Comparison of ENCODE assay signal across 10 cellular contexts in genomic region chr1:10451286-10451685, GRCh38. TPM values are rescaled to one million over a fixed set of nuclear protein-coding genes. Genes with fewer than 3 reads are reported as not detected.
DNase-seq lines count a peak whose midpoint lies in the region; ATAC-seq and TF ChIP-seq lines count a peak whose summit lies in the region.
"Had no signal": no experiment of that assay in that cellular context is flagged by ENCODE, and none has a peak within 500 bp of the region (broad histone marks: within the 10 kb centered on the region; RNA-seq: fewer than 3 reads in every experiment).

No MANE protein-coding gene starts in this region.

- no peak for TF ChIP-seq CTCF in AG04449 (IDR thresholded peaks at IDR 0.05; ENCODE audit: insufficient read depth, low read length, missing control alignments)
- no peak for TF ChIP-seq CTCF in cardiac fibroblast (IDR thresholded peaks at IDR 0.05; ENCODE audit: low read depth, low read length)
- no peak for TF ChIP-seq CTCF in omental fat pad (IDR thresholded peaks at IDR 0.05)

- no peaks in the 10 kb centered on the region for H3K27me3 ChIP-seq in HAP-1 (ENCODE audit: low read depth)

- H3K9me3 ChIP-seq in HAP-1, result no peaks in the 10 kb centered on the region

- no peak for ATAC-seq in omental fat pad (ENCODE audit: low FRiP score)
- no peak for ATAC-seq in GM21619 (IDR thresholded peaks at IDR 0.05; ENCODE audit: unreplicated experiment)
- ATAC-seq: T-helper 17 cell had no signal

- CTCF ChIA-PET in AG04449 (lab: Yijun Ruan, JAX), result interaction anchor here (1.0 to 4.7 kb wide), 4 partner anchors 9 to 42 kb away, joined by 3 to 28 read pairs (median 18); partner anchors contain the start of gene CENPS

- DNase-seq in AG04449 (ENCODE audit: low read depth, low spot score) (no peak), HAP-1 (ENCODE audit: low spot score in 2 of 2) (peak; percentile 39), cardiac fibroblast (ENCODE audit: low read depth in 2 of 2) (peak; percentile 18 to 40), iPS-NIHi7 (ENCODE audit: extremely low spot score) (peak; percentile 33), pons (ENCODE audit: low spot score) (no peak), omental fat pad (ENCODE audit: low spot score) (no peak), midbrain (lab: John Stamatoyannopoulos, UW) (no peak)
- DNase-seq: NCI-H2029, T-helper 17 cell had no signal

- POLR2A ChIA-PET in AG04449 (lab: Yijun Ruan, JAX), result interaction anchor here (0.7 to 1.3 kb wide), 3 partner anchors 21 to 217 kb away, joined by 3 to 5 read pairs (median 5); partner anchors contain the start of genes CENPS and PGD

- H3K36me3 ChIP-seq in HAP-1 (replicated peaks), result no peaks in the 10 kb centered on the region

- peak overlapping the region; percentile 42 for H3K4me3 ChIP-seq in AG04449 (ENCODE audit: low read depth, low read length)
- H3K4me3 ChIP-seq in HAP-1, result no peak overlapping the region
- peak overlapping the region in 1 of 2 donors; percentile 0 for H3K4me3 ChIP-seq in cardiac fibroblast (replicated peaks in 1 of 2; ENCODE audit: low read depth in 2 of 2, low read length in 2 of 2)

- H3K4me1 ChIP-seq in HAP-1, result peaks cover 9% of the 10 kb centered on the region

- in situ Hi-C loops in HAP-1 (cut with MboI; ENCODE audit: low sequenced_read_pairs), result no loop called here

RNA-seq across cellular contexts. Expression of gene CORT, which starts 1.5 kb away (rescaled TPM):
- total RNA-seq in omental fat pad, result 1 to 10 TPM in 1 of 4 donors, not detected in 3; 1.7 TPM

RNA-seq across cellular contexts. Expression of gene DFFA, which starts 21.0 kb away (rescaled TPM):
- total RNA-seq in omental fat pad, result 10 to 100 TPM; 17.8 to 27.2 (median 21.6) TPM

RNA-seq across cellular contexts. Expression of gene CENPS, which starts 21.1 kb away (rescaled TPM):
- 1 to 10 TPM; 3.5 to 5.4 (median 4.3) TPM for total RNA-seq in omental fat pad

RNA-seq across cellular contexts. Expression of gene PEX14, which starts 23.5 kb away (rescaled TPM):
- 10 to 100 TPM; 10.6 to 19.6 (median 13.9) TPM for total RNA-seq in omental fat pad

RNA-seq across cellular contexts. Expression of gene PGD, which starts 52.4 kb away (rescaled TPM):
- 100 to 1,000 TPM; 139 to 432 (median 290) TPM for total RNA-seq in omental fat pad

Comparison
In these comparisons a context has a peak if more than half of its experiments do, and no peak if none do; other contexts are left out.
1. DNase-seq: peak in HAP-1 (2 of 2), cardiac fibroblast (2 of 2) and iPS-NIHi7 (single experiment); none in AG04449 (single experiment), pons (single experiment), omental fat pad (single experiment) and midbrain (single experiment).